8 cellular contexts compared by ENCODE assay signal in the genomic region with DNA sequence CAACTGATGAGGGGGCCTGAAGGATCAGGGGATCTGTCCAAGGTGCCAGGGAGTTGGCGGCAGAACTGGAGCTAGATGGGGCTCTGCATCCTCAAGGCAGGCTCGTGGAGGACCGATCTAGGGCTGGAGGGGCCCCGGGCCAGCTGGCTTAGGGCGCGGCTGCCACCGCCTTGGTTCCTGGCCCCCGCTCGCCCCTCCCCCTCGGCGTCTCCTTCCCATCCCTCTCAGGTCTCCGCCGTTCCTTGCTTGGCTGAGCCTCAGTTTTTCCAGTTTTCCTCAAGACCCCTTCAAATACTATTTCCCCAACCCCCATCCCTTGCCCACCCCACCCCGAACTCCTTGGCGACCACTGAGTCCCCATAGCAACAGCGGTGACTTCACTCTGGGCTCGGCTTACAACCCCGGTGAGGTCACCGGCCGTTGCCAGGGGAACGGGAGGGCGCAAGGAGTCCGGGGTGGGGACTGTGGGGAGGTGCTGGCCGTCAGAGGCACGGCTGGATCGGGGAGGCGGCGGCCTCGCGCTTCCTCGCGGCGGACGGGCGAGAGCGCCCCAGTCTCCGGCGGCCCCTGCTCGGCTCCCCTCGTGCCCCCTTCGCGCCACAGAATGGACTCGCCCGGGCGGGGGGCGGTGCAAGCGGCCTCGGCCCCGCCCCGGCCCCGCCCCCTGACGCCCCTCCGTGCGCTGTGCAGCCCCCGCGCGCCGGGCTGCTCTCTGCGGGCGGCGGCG. TPM values are rescaled to one million over a fixed set of nuclear protein-coding genes. Genes with fewer than 3 reads are reported as not detected.
A peak's percentile ranks its signal among the peaks of the same experiment; 100 is the strongest.
DNase-seq lines count a peak whose midpoint lies in the region; ATAC-seq, FAIRE-seq and TF ChIP-seq lines count a peak whose summit lies in the region.

No MANE protein-coding gene starts in this region.

- RAD21 ChIA-PET in GM12878 (lab: Charles Lee; ENCODE audit: unreplicated experiment), result interaction anchor here (2.0 kb wide), 1 partner anchor 18 kb away, joined by 5 read pairs; a partner anchor contains a TSS

- H3K9me3 Mint-ChIP-seq in CD8-positive, alpha-beta memory T cell, result no peaks in the 10 kb centered on the region
- no peaks in the 10 kb centered on the region for H3K9me3 Mint-ChIP-seq in T-helper 2 cell treated with Interferon-gamma antibody and Interleukin-4, amounts not matched to agents 5 μg/mL and 100 μg/mL, for 36 hours

- SMC1A ChIA-PET in GM12878 (lab: Charles Lee; ENCODE audit: uncharacterized antibody, unreplicated experiment), result interaction anchor here (1.3 kb wide), 1 partner anchor 10 kb away, joined by 3 read pairs; no protein-coding TSS in a partner anchor

- TF ChIP-seq POLR2A in GM12878 (IDR thresholded peaks at IDR 0.05; ENCODE audit: low read depth, low read length) (no peak), uterus (IDR thresholded peaks at IDR 0.05) (no peak)

- FAIRE-seq in GM12878 (lab: Jason Lieb, UNC), result no peak

- CTCF ChIA-PET in CD8-positive, alpha-beta memory T cell (lab: Charles Lee), result no interaction called here
- CTCF ChIA-PET in GM12878 (lab: Yijun Ruan, JAX), result interaction anchor here (1.2 kb wide), 1 partner anchor 54 kb away, joined by 4 read pairs; no protein-coding TSS in a partner anchor

- H3K4me1 ChIP-seq in CD8-positive, alpha-beta memory T cell (ENCODE audit: insufficient read depth, low read length), result peaks cover 9% of the 10 kb centered on the region
- no peaks in the 10 kb centered on the region for H3K4me1 ChIP-seq in GM12878 (ENCODE audit: control insufficient read depth, insufficient read depth, low read length)
- H3K4me1 ChIP-seq in uterus, result peaks cover 0 to 6% of the 10 kb centered on the region in 2 donors

- H3K27me3 ChIP-seq in CD8-positive, alpha-beta memory T cell (ENCODE audit: insufficient read depth, low read length, poor library complexity, severe bottlenecking), result peaks cover 24% of the 10 kb centered on the region
- H3K27me3 ChIP-seq in GM12878 (replicated peaks in 1 of 2; ENCODE audit: control insufficient read depth in 2 of 2, insufficient read depth in 2 of 2, low read length in 1 of 2) (peaks cover 3 to 10% of the 10 kb centered on the region in 2 experiments; a peak in 3 of 4 replicates), uterus (no peaks in the 10 kb centered on the region)

- peak overlapping the region; percentile 60 to 85 (median 71) for H3K4me3 Mint-ChIP-seq in CD8-positive, alpha-beta memory T cell
- H3K4me3 Mint-ChIP-seq in T-helper 2 cell treated with Interferon-gamma antibody and Interleukin-4, amounts not matched to agents 5 μg/mL and 100 μg/mL, for 36 hours, result peak overlapping the region; percentile 40

- no peak overlapping the region for H2AFZ ChIP-seq in GM12878 (ENCODE audit: control insufficient read depth, low read depth, low read length)

- POLR2A ChIA-PET in CD8-positive, alpha-beta memory T cell (lab: Charles Lee), result no interaction called here
- POLR2A ChIA-PET in GM12878 (lab: Charles Lee), result interaction anchor here (0.5 kb wide), 1 partner anchor 36 kb away, joined by 5 read pairs; no protein-coding TSS in a partner anchor

- no peak for TF ChIP-seq EP300 in GM12878 (IDR thresholded peaks at IDR 0.05; ENCODE audit: borderline replicate concordance in 1 of 2, control insufficient read depth in 1 of 2, low read depth in 2 of 2, low read length in 2 of 2)

- intact Hi-C loops in GM12878 (cut with micrococcal nuclease; ENCODE audit: unreplicated experiment), result no loop called here
- intact Hi-C loops in uterus (cut with DNase I; ENCODE audit: low total_unique reads), result no loop called here

- H3K9me3 ChIP-seq in CD8-positive, alpha-beta memory T cell (ENCODE audit: low read length), result no peaks in the 10 kb centered on the region
- no peaks in the 10 kb centered on the region for H3K9me3 ChIP-seq in GM12878 (replicated peaks; ENCODE audit: control insufficient read depth, insufficient read depth, low read length)
- H3K9me3 ChIP-seq in uterus, result no peaks in the 10 kb centered on the region

- H3K36me3 ChIP-seq in CD8-positive, alpha-beta memory T cell (ENCODE audit: insufficient read depth, low read length), result no peaks in the 10 kb centered on the region
- H3K36me3 ChIP-seq in GM12878 (ENCODE audit: control insufficient read depth in 2 of 2, insufficient read depth in 2 of 2, low read length in 1 of 2), result no peaks in the 10 kb centered on the region
- no peaks in the 10 kb centered on the region for H3K36me3 ChIP-seq in uterus

- H3K9ac ChIP-seq in GM12878 (ENCODE audit: control insufficient read depth, insufficient read depth, low read length), result no peak overlapping the region

- no peak for TF ChIP-seq RAD21 in GM12878 (IDR thresholded peaks at IDR 0.05; ENCODE audit: insufficient read depth, low read depth, low read length)

- peak; percentile 46 to 89 (median 68) for DNase-seq in CD8-positive, alpha-beta memory T cell
- peak; percentile 62 for DNase-seq in GOT3 (lab: John Stamatoyannopoulos, UW)
- DNase-seq in NCI-H1417 treated with DMSO at 0.1 percent for 48 hours (lab: John Stamatoyannopoulos, UW), result peak; percentile 35
- DNase-seq in T-helper 2 cell treated with Interferon-gamma antibody and Interleukin-4, amounts not matched to agents 5 μg/mL and 100 μg/mL, for 36 hours (ENCODE audit: low spot score), result peak; percentile 58
- no peak for DNase-seq in GM12878 (ENCODE audit: low read depth, low spot score)
- DNase-seq in hippocampal formation (lab: John Stamatoyannopoulos, UW), result peak; percentile 84 to 86
- peak; percentile 43 for DNase-seq in pulmonary artery endothelial cell (ENCODE audit: low read depth, low spot score)
- peak; percentile 93 for DNase-seq in uterus

- TF ChIP-seq CTCF in GM12878 (IDR thresholded peaks at IDR 0.05 in 2 of 3, conservative IDR thresholded peaks at IDR 0.05 in 1 of 3; ENCODE audit: control insufficient read depth in 2 of 3, extremely low read depth in 1 of 3, insufficient read depth in 1 of 3, low read depth in 3 of 3, low read length in 3 of 3) (no peak), uterus (IDR thresholded peaks at IDR 0.05) (no peak)

- peak overlapping the region in 5 of 8 donors; percentile 59 to 75 (median 63) for H3K27ac Mint-ChIP-seq in CD8-positive, alpha-beta memory T cell
- no peak overlapping the region for H3K27ac Mint-ChIP-seq in T-helper 2 cell treated with Interferon-gamma antibody and Interleukin-4, amounts not matched to agents 5 μg/mL and 100 μg/mL, for 36 hours

- in situ Hi-C loops in GM12878 (cut with MboI), result no loop called here

- peaks cover 0 to 14% (median 1%) of the 10 kb centered on the region in 3 donors for H3K4me1 Mint-ChIP-seq in CD8-positive, alpha-beta memory T cell
- H3K4me1 Mint-ChIP-seq in T-helper 2 cell treated with Interferon-gamma antibody and Interleukin-4, amounts not matched to agents 5 μg/mL and 100 μg/mL, for 36 hours (ENCODE audit: low read depth), result no peaks in the 10 kb centered on the region

- ATAC-seq in GM12878, result peak; percentile 80

- no peaks in the 10 kb centered on the region for H3K79me2 ChIP-seq in GM12878 (ENCODE audit: control insufficient read depth, insufficient read depth, low read length)

- WGBS in GM12878 (ENCODE audit: insufficient coverage, insufficient replicate concordance, low lambda C conversion rate, missing lambda C conversion rate), result 7% methylated on average over 20 of the region's 62 CpGs

- H3K4me2 ChIP-seq in GM12878 (ENCODE audit: control insufficient read depth, insufficient read depth), result peak overlapping the region; percentile 48

- no peak overlapping the region for H3K4me3 ChIP-seq in CD8-positive, alpha-beta memory T cell (ENCODE audit: low read length)
- no peak overlapping the region for H3K4me3 ChIP-seq in GM12878
- peak overlapping the region; percentile 49 to 50 for H3K4me3 ChIP-seq in uterus

- H4K20me1 ChIP-seq in GM12878 (ENCODE audit: control insufficient read depth, insufficient read depth), result no peaks in the 10 kb centered on the region; the same call in 1 of the 2 replicates

- H3K36me3 Mint-ChIP-seq in CD8-positive, alpha-beta memory T cell, result peaks cover 0 to 5% (median 0%) of the 10 kb centered on the region in 3 donors
- no peaks in the 10 kb centered on the region for H3K36me3 Mint-ChIP-seq in T-helper 2 cell treated with Interferon-gamma antibody and Interleukin-4, amounts not matched to agents 5 μg/mL and 100 μg/mL, for 36 hours (ENCODE audit: low read depth)

- BruUV-seq in GM12878 (replicated peaks; lab: Mats Ljungman, UMichigan), result no TSS peak

- H3K27me3 Mint-ChIP-seq in CD8-positive, alpha-beta memory T cell, result peaks cover 12 to 37% of the 10 kb centered on the region in 2 donors
- peaks cover 32% of the 10 kb centered on the region for H3K27me3 Mint-ChIP-seq in T-helper 2 cell treated with Interferon-gamma antibody and Interleukin-4, amounts not matched to agents 5 μg/mL and 100 μg/mL, for 36 hours (ENCODE audit: low read depth)

- H3K27ac ChIP-seq in CD8-positive, alpha-beta memory T cell (ENCODE audit: low read depth, low read length), result no peak overlapping the region
- H3K27ac ChIP-seq in GM12878 (ENCODE audit: control insufficient read depth, insufficient read depth) (no peak overlapping the region), uterus (peak overlapping the region; percentile 63 to 86)

RNA-seq across cellular contexts. Expression of a gene that starts 7.5 kb away (rescaled TPM):
- 1 to 10 TPM; 1.1 to 2.0 TPM for total RNA-seq in CD8-positive, alpha-beta memory T cell
- 0.43 TPM for polyA plus RNA-seq in CD8-positive, alpha-beta memory T cell
- 6.7 and 6.9 TPM in 2 replicates for total RNA-seq in GM12878 (2013; cell fraction: nucleolus; rRNA removed)
- total RNA-seq in GM12878 (2014; rRNA removed) (0.79 and 1.7 TPM in 2 replicates), GM12878 (2014; rRNA removed; fragmentation: Illumina TruSeq; extraction: Trizol) (0.55 and 0.72 TPM in 2 replicates), GM12878 (2021) (0.82 and 1.7 TPM in 2 replicates), pulmonary artery endothelial cell (0.40 and 0.88 TPM in 2 replicates), uterus (1 to 10 TPM in 1 of 4 donors, not detected in 3; 1.6 TPM)
- polyA plus RNA-seq in GM12878 (2011; ENCODE audit: low read depth), result not detected
- polyA plus RNA-seq in GM12878 (2011; rRNA removed) (0.16 and 0.19 TPM in 2 replicates), GM12878 (2014; fragmentation: Illumina TruSeq; extraction: Trizol) (0.13 TPM in 1 of 2 replicates, not detected in the other), GM12878 (2014; fragmentation: Nextera tagmentation; extraction: Ambion mirVana) (not detected), GM12878 (2014; rRNA removed) (0.31 TPM in 1 of 2 replicates, not detected in the other), GM12878 (2016; fragmentation: Nextera tagmentation; extraction: Ambion mirVana) (under 1 TPM in 1 of 2 experiments, not detected in 1; 0.39 TPM)
- polyA plus RNA-seq in GM12878 (2011; cell fraction: cytosol; rRNA removed), result 0.20 and 0.30 TPM in 2 replicates
- 3.6 and 6.1 TPM in 2 replicates for polyA plus RNA-seq in GM12878 (2011; cell fraction: nucleus; rRNA removed)
- polyA plus RNA-seq in GM12878 (2012), result 0.17 and 0.31 TPM in 2 replicates
- polyA minus RNA-seq in GM12878 (2011; rRNA and poly(A)+ RNA removed), result 1.2 and 7.0 TPM in 2 replicates
- polyA minus RNA-seq in GM12878 (2011; cell fraction: cytosol; rRNA and poly(A)+ RNA removed), result 3.2 TPM in 1 of 2 replicates, not detected in the other
- polyA minus RNA-seq in GM12878 (2011; cell fraction: nucleus; rRNA and poly(A)+ RNA removed), result 12.6 and 20.4 TPM in 2 replicates

RNA-seq across cellular contexts. Expression of a gene that starts 14.2 kb away (rescaled TPM):
- 1 to 10 TPM in 1 of 2 experiments, under 1 TPM in 1; 0.98 to 1.1 TPM for total RNA-seq in CD8-positive, alpha-beta memory T cell
- polyA plus RNA-seq in CD8-positive, alpha-beta memory T cell, result 0.23 TPM
- total RNA-seq in GM12878 (2013; cell fraction: nucleolus; rRNA removed), result 0.90 and 1.7 TPM in 2 replicates
- 0.16 and 0.17 TPM in 2 replicates for total RNA-seq in GM12878 (2014; rRNA removed)
- total RNA-seq in GM12878 (2014; rRNA removed; fragmentation: Illumina TruSeq; extraction: Trizol), result 0.09 TPM in 1 of 2 replicates, not detected in the other
- 0.44 and 0.48 TPM in 2 replicates for total RNA-seq in GM12878 (2021)
- polyA plus RNA-seq in GM12878 (2011; ENCODE audit: low read depth), result 0.14 TPM
- 0.06 and 0.14 TPM in 2 replicates for polyA plus RNA-seq in GM12878 (2011; rRNA removed)
- polyA plus RNA-seq in GM12878 (2011; cell fraction: cytosol; rRNA removed), result 0.18 and 0.40 TPM in 2 replicates
- 1.3 and 1.5 TPM in 2 replicates for polyA plus RNA-seq in GM12878 (2011; cell fraction: nucleus; rRNA removed)
- 0.21 and 0.39 TPM in 2 replicates for polyA plus RNA-seq in GM12878 (2012)
- 0.04 TPM in 1 of 2 replicates, not detected in the other for polyA plus RNA-seq in GM12878 (2014; fragmentation: Illumina TruSeq; extraction: Trizol)
- polyA plus RNA-seq in GM12878 (2014; fragmentation: Nextera tagmentation; extraction: Ambion mirVana), result not detected
- polyA plus RNA-seq in GM12878 (2014; rRNA removed), result 0.27 and 0.31 TPM in 2 replicates
- under 1 TPM; 0.04 to 0.07 TPM for polyA plus RNA-seq in GM12878 (2016; fragmentation: Nextera tagmentation; extraction: Ambion mirVana)
- 0.21 TPM in 1 of 2 replicates, not detected in the other for polyA minus RNA-seq in GM12878 (2011; rRNA and poly(A)+ RNA removed)
- polyA minus RNA-seq in GM12878 (2011; cell fraction: cytosol; rRNA and poly(A)+ RNA removed), result not detected in 2 replicates
- polyA minus RNA-seq in GM12878 (2011; cell fraction: nucleus; rRNA and poly(A)+ RNA removed), result 0.12 and 0.29 TPM in 2 replicates
- total RNA-seq in pulmonary artery endothelial cell, result 5.1 and 5.5 TPM in 2 replicates
- total RNA-seq in uterus, result 10 to 100 TPM in 3 of 4 donors, 1 to 10 TPM in 1; 2.1 to 29.9 (median 20.0) TPM

RNA-seq across cellular contexts. Expression of a gene that starts 18.1 kb away (rescaled TPM):
- total RNA-seq in CD8-positive, alpha-beta memory T cell, result 10 to 100 TPM; 35.1 to 43.2 TPM
- 63.4 TPM for polyA plus RNA-seq in CD8-positive, alpha-beta memory T cell
- total RNA-seq in GM12878 (2013; cell fraction: nucleolus; rRNA removed), result 25.7 and 30.4 TPM in 2 replicates
- 40.2 and 53.5 TPM in 2 replicates for total RNA-seq in GM12878 (2014; rRNA removed)
- 17.1 and 18.5 TPM in 2 replicates for total RNA-seq in GM12878 (2014; rRNA removed; fragmentation: Illumina TruSeq; extraction: Trizol)
- 41.5 and 42.2 TPM in 2 replicates for total RNA-seq in GM12878 (2021)
- polyA plus RNA-seq in GM12878 (2011; ENCODE audit: low read depth), result 5.9 TPM
- 12.4 and 19.6 TPM in 2 replicates for polyA plus RNA-seq in GM12878 (2011; rRNA removed)
- polyA plus RNA-seq in GM12878 (2011; cell fraction: cytosol; rRNA removed), result 30.9 and 46.0 TPM in 2 replicates
- 67.9 and 73.5 TPM in 2 replicates for polyA plus RNA-seq in GM12878 (2011; cell fraction: nucleus; rRNA removed)
- 23.4 and 25.2 TPM in 2 replicates for polyA plus RNA-seq in GM12878 (2012)
- polyA plus RNA-seq in GM12878 (2014; fragmentation: Illumina TruSeq; extraction: Trizol), result 0.46 and 6.4 TPM in 2 replicates
- polyA plus RNA-seq in GM12878 (2014; fragmentation: Nextera tagmentation; extraction: Ambion mirVana), result 1 to 10 TPM; 1.4 to 5.6 TPM
- 49.8 and 62.6 TPM in 2 replicates for polyA plus RNA-seq in GM12878 (2014; rRNA removed)
- 10 to 100 TPM; 35.5 to 39.2 TPM for polyA plus RNA-seq in GM12878 (2016; fragmentation: Nextera tagmentation; extraction: Ambion mirVana)
- polyA minus RNA-seq in GM12878 (2011; rRNA and poly(A)+ RNA removed), result 14.2 and 30.8 TPM in 2 replicates
- 18.1 and 23.3 TPM in 2 replicates for polyA minus RNA-seq in GM12878 (2011; cell fraction: cytosol; rRNA and poly(A)+ RNA removed)
- 30.0 and 40.0 TPM in 2 replicates for polyA minus RNA-seq in GM12878 (2011; cell fraction: nucleus; rRNA and poly(A)+ RNA removed)
- total RNA-seq in pulmonary artery endothelial cell, result 24.3 and 30.5 TPM in 2 replicates
- total RNA-seq in uterus, result 10 to 100 TPM; 15.3 to 32.1 (median 27.6) TPM

RNA-seq across cellular contexts. Expression of a gene that starts 22.8 kb away (rescaled TPM):
- total RNA-seq in CD8-positive, alpha-beta memory T cell, result 1 to 10 TPM; 2.6 to 3.2 TPM
- 14.4 TPM for polyA plus RNA-seq in CD8-positive, alpha-beta memory T cell
- total RNA-seq in GM12878 (2013; cell fraction: nucleolus; rRNA removed), result 0.20 and 0.25 TPM in 2 replicates
- not detected in 2 replicates for total RNA-seq in GM12878 (2014; rRNA removed)
- not detected in 2 replicates for total RNA-seq in GM12878 (2014; rRNA removed; fragmentation: Illumina TruSeq; extraction: Trizol)
- total RNA-seq in GM12878 (2021), result 0.32 and 0.41 TPM in 2 replicates
- not detected for polyA plus RNA-seq in GM12878 (2011; ENCODE audit: low read depth)
- polyA plus RNA-seq in GM12878 (2011; rRNA removed), result 0.03 TPM in 1 of 2 replicates, not detected in the other
- polyA plus RNA-seq in GM12878 (2011; cell fraction: cytosol; rRNA removed), result 0.03 and 0.04 TPM in 2 replicates
- polyA plus RNA-seq in GM12878 (2011; cell fraction: nucleus; rRNA removed), result 0.09 and 0.29 TPM in 2 replicates
- 0.15 and 0.37 TPM in 2 replicates for polyA plus RNA-seq in GM12878 (2012)
- polyA plus RNA-seq in GM12878 (2014; fragmentation: Illumina TruSeq; extraction: Trizol), result 0.15 TPM in 1 of 2 replicates, not detected in the other
- not detected for polyA plus RNA-seq in GM12878 (2014; fragmentation: Nextera tagmentation; extraction: Ambion mirVana)
- polyA plus RNA-seq in GM12878 (2014; rRNA removed), result 0.16 and 0.23 TPM in 2 replicates
- not detected for polyA plus RNA-seq in GM12878 (2016; fragmentation: Nextera tagmentation; extraction: Ambion mirVana)
- 0.15 TPM in 1 of 2 replicates, not detected in the other for polyA minus RNA-seq in GM12878 (2011; rRNA and poly(A)+ RNA removed)
- not detected in 2 replicates for polyA minus RNA-seq in GM12878 (2011; cell fraction: cytosol; rRNA and poly(A)+ RNA removed)
- polyA minus RNA-seq in GM12878 (2011; cell fraction: nucleus; rRNA and poly(A)+ RNA removed), result not detected in 2 replicates
- total RNA-seq in pulmonary artery endothelial cell, result not detected in 2 replicates
- 1 to 10 TPM in 2 of 4 donors, under 1 TPM in 1, not detected in 1; 0.64 to 4.4 (median 2.4) TPM for total RNA-seq in uterus

RNA-seq across cellular contexts. Expression of a gene that starts 52.3 kb away (rescaled TPM):
- 10 to 100 TPM; 16.6 to 17.8 TPM for total RNA-seq in CD8-positive, alpha-beta memory T cell
- 27.1 TPM for polyA plus RNA-seq in CD8-positive, alpha-beta memory T cell
- 60.8 and 75.2 TPM in 2 replicates for total RNA-seq in GM12878 (2013; cell fraction: nucleolus; rRNA removed)
- total RNA-seq in GM12878 (2014; rRNA removed) (8.7 and 9.1 TPM in 2 replicates), GM12878 (2014; rRNA removed; fragmentation: Illumina TruSeq; extraction: Trizol) (5.6 and 6.6 TPM in 2 replicates), GM12878 (2021) (13.9 and 14.7 TPM in 2 replicates), pulmonary artery endothelial cell (6.8 and 9.2 TPM in 2 replicates), uterus (10 to 100 TPM; 22.1 to 91.8 (median 61.0) TPM)
- polyA plus RNA-seq in GM12878 (2011; ENCODE audit: low read depth), result 4.5 TPM
- polyA plus RNA-seq in GM12878 (2011; rRNA removed) (6.6 and 11.4 TPM in 2 replicates), GM12878 (2014; fragmentation: Illumina TruSeq; extraction: Trizol) (6.0 and 7.1 TPM in 2 replicates), GM12878 (2014; fragmentation: Nextera tagmentation; extraction: Ambion mirVana) (1 to 10 TPM; 1.2 to 1.4 TPM), GM12878 (2014; rRNA removed) (8.5 and 8.8 TPM in 2 replicates), GM12878 (2016; fragmentation: Nextera tagmentation; extraction: Ambion mirVana) (1 to 10 TPM; 7.6 to 8.7 TPM)
- polyA plus RNA-seq in GM12878 (2011; cell fraction: cytosol; rRNA removed), result 10.7 and 10.8 TPM in 2 replicates
- polyA plus RNA-seq in GM12878 (2011; cell fraction: nucleus; rRNA removed), result 38.9 and 40.6 TPM in 2 replicates
- 7.6 and 8.4 TPM in 2 replicates for polyA plus RNA-seq in GM12878 (2012)
- 23.0 and 25.4 TPM in 2 replicates for polyA minus RNA-seq in GM12878 (2011; rRNA and poly(A)+ RNA removed)
- polyA minus RNA-seq in GM12878 (2011; cell fraction: cytosol; rRNA and poly(A)+ RNA removed), result 5.7 and 6.7 TPM in 2 replicates
- 15.0 and 22.9 TPM in 2 replicates for polyA minus RNA-seq in GM12878 (2011; cell fraction: nucleus; rRNA and poly(A)+ RNA removed)

Comparison
In these comparisons a context has a peak if more than half of its experiments do, and no peak if none do; other contexts are left out.
1. H3K27ac ChIP-seq: peak in uterus (2 of 2); none in CD8-positive, alpha-beta memory T cell (single experiment) and GM12878 (single experiment).
2. H3K4me3 ChIP-seq: peak in uterus (2 of 2); none in CD8-positive, alpha-beta memory T cell (single experiment) and GM12878 (single experiment).